Comparison of ENCODE assay signal across 12 cellular contexts in the genomic region with DNA sequence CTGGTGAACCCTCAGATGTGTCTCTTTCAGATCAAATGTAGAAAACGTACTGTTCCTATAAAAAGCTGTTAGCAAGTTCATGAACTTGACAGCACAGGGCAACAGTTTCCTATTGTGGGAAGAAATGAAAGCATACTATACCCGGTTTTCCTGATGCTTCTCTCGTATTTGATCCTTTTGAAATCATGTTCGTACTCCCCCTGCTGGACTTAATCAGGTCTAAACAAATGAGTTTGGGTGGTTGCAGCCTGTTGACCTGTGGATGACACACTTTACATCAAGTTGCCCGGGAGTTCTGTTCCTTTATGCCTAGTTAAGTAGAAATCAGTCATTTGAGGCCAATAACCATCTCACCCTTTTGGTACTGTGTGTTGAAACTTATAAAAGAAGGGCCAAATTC.
A peak's percentile ranks its signal among the peaks of the same experiment; 100 is the strongest.
DNase-seq lines count a peak whose midpoint lies in the region; ATAC-seq, FAIRE-seq and TF ChIP-seq lines count a peak whose summit lies in the region.
"Had no signal": no experiment of that assay in that cellular context is flagged by ENCODE, and none has a peak within 500 bp of the region (broad histone marks: within the 10 kb centered on the region; RNA-seq: fewer than 3 reads in every experiment).

No MANE protein-coding gene starts in this region.

- ATAC-seq in K562: no peak
- ATAC-seq: stimulated activated naive B cell treated with anti-CD40 and anti-IgM and Interleukin-4, amounts not matched to agents 10 μg/mL and 1 μg/mL and 100 μg/mL, for 72 hours had no signal

- no peak overlapping the region for H2AFZ ChIP-seq in K562 (ENCODE audit: low read depth, low read length)
- H2AFZ ChIP-seq: parathyroid adenoma had no signal

- no peak overlapping the region for H3K27ac Mint-ChIP-seq in progenitor cell of endocrine pancreas
- no peak overlapping the region for H3K27ac Mint-ChIP-seq in activated T-helper 2 cell treated with anti-CD3 and anti-CD28 coated beads, Interferon-gamma antibody, Interleukin-2, Interleukin-4, amounts not matched to agents 10 μg/mL and 5 μg/mL and 100 μg/mL, durations not matched to agents 14 hours and 24 hours and 36 hours
- H3K27ac Mint-ChIP-seq: stimulated activated naive B cell treated with anti-CD40 and anti-IgM and Interleukin-4, amounts not matched to agents 10 μg/mL and 1 μg/mL and 100 μg/mL, for 72 hours had no signal

- in situ Hi-C loops in K562 (cut with MboI): no loop called here

- H3K9ac ChIP-seq in K562 (ENCODE audit: insufficient read depth in 1 of 2, low read depth in 2 of 2, low read length in 2 of 2): no peak overlapping the region
- H3K9ac ChIP-seq: BLaER1, parathyroid adenoma had no signal

- H3K4me3 ChIP-seq in K562 (no peak overlapping the region), uterus (no peak overlapping the region)
- H3K4me3 ChIP-seq: BLaER1 had no signal

- H3K27me3 ChIP-seq in K562 (ENCODE audit: control insufficient read depth in 2 of 2, insufficient read depth in 2 of 2, low read length in 2 of 2) (no peaks in the 10 kb centered on the region), uterus (no peaks in the 10 kb centered on the region)
- H3K27me3 ChIP-seq: BLaER1 had no signal

- H3K4me1 ChIP-seq in K562 (replicated peaks in 1 of 2; ENCODE audit: control insufficient read depth in 2 of 2, insufficient read depth in 2 of 2, low read length in 2 of 2) (no peaks in the 10 kb centered on the region), uterus (no peaks in the 10 kb centered on the region)
- H3K4me1 ChIP-seq: BLaER1, parathyroid adenoma had no signal

- H3K9me3 Mint-ChIP-seq in progenitor cell of endocrine pancreas (ENCODE audit: low read depth): no peaks in the 10 kb centered on the region
- H3K9me3 Mint-ChIP-seq in activated T-helper 2 cell treated with anti-CD3 and anti-CD28 coated beads, Interferon-gamma antibody, Interleukin-2, Interleukin-4, amounts not matched to agents 10 μg/mL and 5 μg/mL and 100 μg/mL, durations not matched to agents 14 hours and 24 hours and 36 hours: peaks cover 4% of the 10 kb centered on the region
- H3K9me3 Mint-ChIP-seq: stimulated activated naive B cell treated with anti-CD40 and anti-IgM and Interleukin-4, amounts not matched to agents 10 μg/mL and 1 μg/mL and 100 μg/mL, for 72 hours had no signal

- H3K79me2 ChIP-seq in K562 (ENCODE audit: control insufficient read depth, insufficient read depth, low read length): no peaks in the 10 kb centered on the region
- H3K79me2 ChIP-seq: parathyroid adenoma had no signal

- H3K27ac ChIP-seq in K562 (ENCODE audit: extremely low read depth, low read depth, low read length) (no peak overlapping the region), uterus (no peak overlapping the region)
- H3K27ac ChIP-seq: BLaER1, parathyroid adenoma had no signal

- CTCF ChIA-PET in K562 (lab: Yijun Ruan, JAX; ENCODE audit: low intra/inter-chr PET ratio): no interaction called here

- no peak for TF ChIP-seq CTCF in K562 (IDR thresholded peaks at IDR 0.05 in 2 of 3, conservative IDR thresholded peaks at IDR 0.05 in 1 of 3; ENCODE audit: insufficient read depth in 2 of 3, low read depth in 1 of 3, low read length in 3 of 3)
- peak; percentile 40 for TF ChIP-seq CTCF in progenitor cell of endocrine pancreas (IDR thresholded peaks at IDR 0.05; ENCODE audit: unreplicated experiment)
- no peak for TF ChIP-seq CTCF in uterus (IDR thresholded peaks at IDR 0.05)

- no peaks in the 10 kb centered on the region for H3K27me3 Mint-ChIP-seq in progenitor cell of endocrine pancreas
- H3K27me3 Mint-ChIP-seq in activated T-helper 2 cell treated with anti-CD3 and anti-CD28 coated beads, Interferon-gamma antibody, Interleukin-2, Interleukin-4, amounts not matched to agents 10 μg/mL and 5 μg/mL and 100 μg/mL, durations not matched to agents 14 hours and 24 hours and 36 hours (ENCODE audit: low read depth): no peaks in the 10 kb centered on the region
- H3K27me3 Mint-ChIP-seq: stimulated activated naive B cell treated with anti-CD40 and anti-IgM and Interleukin-4, amounts not matched to agents 10 μg/mL and 1 μg/mL and 100 μg/mL, for 72 hours had no signal

- no peak for TF ChIP-seq POLR2A in K562 (conservative IDR thresholded peaks at IDR 0.05)
- no peak for TF ChIP-seq POLR2A in uterus (IDR thresholded peaks at IDR 0.05)

- H3K36me3 Mint-ChIP-seq in progenitor cell of endocrine pancreas (ENCODE audit: insufficient read depth): no peaks in the 10 kb centered on the region
- H3K36me3 Mint-ChIP-seq in activated T-helper 2 cell treated with anti-CD3 and anti-CD28 coated beads, Interferon-gamma antibody, Interleukin-2, Interleukin-4, amounts not matched to agents 10 μg/mL and 5 μg/mL and 100 μg/mL, durations not matched to agents 14 hours and 24 hours and 36 hours (ENCODE audit: low read depth): no peaks in the 10 kb centered on the region
- H3K36me3 Mint-ChIP-seq: stimulated activated naive B cell treated with anti-CD40 and anti-IgM and Interleukin-4, amounts not matched to agents 10 μg/mL and 1 μg/mL and 100 μg/mL, for 72 hours had no signal

- TF ChIP-seq RAD21 in K562 (CRISPR knock-in tag; conservative IDR thresholded peaks at IDR 0.05 in 1 of 2, IDR thresholded peaks at IDR 0.05 in 1 of 2): no peak

- intact Hi-C loops in K562 (cut with micrococcal nuclease): no loop called here
- intact Hi-C loops in uterus (cut with DNase I; ENCODE audit: low total_unique reads): no loop called here
- intact Hi-C loops in activated T-helper 2 cell treated with anti-CD3 and anti-CD28 coated beads, Interferon-gamma antibody, Interleukin-2, Interleukin-4, amounts not matched to agents 10 μg/mL and 5 μg/mL and 100 μg/mL, durations not matched to agents 14 hours and 24 hours and 36 hours (cut with micrococcal nuclease): no loop called here

- DNase-seq in NCI-H526 (lab: John Stamatoyannopoulos, UW): peak; percentile 5 to 25
- no peak for DNase-seq in NCI-H526 treated with DMSO at 0.1 percent for 48 hours (lab: John Stamatoyannopoulos, UW)
- peak; percentile 78 for DNase-seq in MV-4-11 (lab: John Stamatoyannopoulos, UW)
- DNase-seq in K562 (ENCODE audit: extremely low read depth in 1 of 4, low spot score in 3 of 4): peak in 3 of 4 experiments; percentile 0 to 7 (median 5)
- no peak for DNase-seq in progenitor cell of endocrine pancreas (ENCODE audit: low spot score, unreplicated experiment)
- no peak for DNase-seq in uterus
- DNase-seq in activated T-helper 2 cell treated with anti-CD3 and anti-CD28 coated beads, Interferon-gamma antibody, Interleukin-2, Interleukin-4, amounts not matched to agents 10 μg/mL and 5 μg/mL and 100 μg/mL, durations not matched to agents 14 hours and 24 hours and 36 hours (ENCODE audit: low spot score): no peak
- no peak for DNase-seq in AG08396 (ENCODE audit: low spot score)
- DNase-seq: activated CD8-positive, alpha-beta memory T cell treated with anti-CD3 and anti-CD28 coated beads, Interleukin-2, amount 50 U/mL, for 48 hours; stimulated activated naive B cell treated with anti-CD40 and anti-IgM and Interleukin-4, amounts not matched to agents 10 μg/mL and 1 μg/mL and 100 μg/mL, for 72 hours had no signal

- no peak for FAIRE-seq in K562 (lab: Jason Lieb, UNC)

- H3K36me3 ChIP-seq in K562 (ENCODE audit: control insufficient read depth, insufficient read depth, low read length): no peaks in the 10 kb centered on the region
- H3K36me3 ChIP-seq in uterus: no peaks in the 10 kb centered on the region
- H3K36me3 ChIP-seq: BLaER1 had no signal

- no peaks in the 10 kb centered on the region for H3K9me1 ChIP-seq in K562 (ENCODE audit: control insufficient read depth, insufficient read depth, low read length)

- H3K4me2 ChIP-seq in K562 (ENCODE audit: insufficient read depth, low read length): no peak overlapping the region
- H3K4me2 ChIP-seq: BLaER1 had no signal

- no peaks in the 10 kb centered on the region for H4K20me1 ChIP-seq in K562 (replicated peaks; ENCODE audit: control insufficient read depth, insufficient read depth, low read length)
- H4K20me1 ChIP-seq: BLaER1 had no signal

- H3K9me3 ChIP-seq in K562 (replicated peaks; ENCODE audit: control insufficient read depth, insufficient read depth, low read depth, low read length) (peaks cover 3% of the 10 kb centered on the region; the same call in 1 of the 2 replicates), uterus (no peaks in the 10 kb centered on the region)
- H3K9me3 ChIP-seq: BLaER1 had no signal

- no TSS peak for BruUV-seq in K562 (replicated peaks; lab: Mats Ljungman, UMichigan)

- POLR2A ChIA-PET in K562 (lab: Yijun Ruan, JAX): no interaction called here

- no peak overlapping the region for H3K4me3 Mint-ChIP-seq in progenitor cell of endocrine pancreas (ENCODE audit: low read depth)
- H3K4me3 Mint-ChIP-seq in activated T-helper 2 cell treated with anti-CD3 and anti-CD28 coated beads, Interferon-gamma antibody, Interleukin-2, Interleukin-4, amounts not matched to agents 10 μg/mL and 5 μg/mL and 100 μg/mL, durations not matched to agents 14 hours and 24 hours and 36 hours (ENCODE audit: low read depth): no peak overlapping the region
- H3K4me3 Mint-ChIP-seq: stimulated activated naive B cell treated with anti-CD40 and anti-IgM and Interleukin-4, amounts not matched to agents 10 μg/mL and 1 μg/mL and 100 μg/mL, for 72 hours had no signal

- 0% methylated on average over 5 of the region's 5 CpGs for WGBS in K562 (ENCODE audit: insufficient coverage, low coverage, missing lambda C conversion rate)

- peaks cover 8% of the 10 kb centered on the region for H3K4me1 Mint-ChIP-seq in progenitor cell of endocrine pancreas (ENCODE audit: low read depth)
- H3K4me1 Mint-ChIP-seq in activated T-helper 2 cell treated with anti-CD3 and anti-CD28 coated beads, Interferon-gamma antibody, Interleukin-2, Interleukin-4, amounts not matched to agents 10 μg/mL and 5 μg/mL and 100 μg/mL, durations not matched to agents 14 hours and 24 hours and 36 hours (ENCODE audit: low read depth): no peaks in the 10 kb centered on the region
- H3K4me1 Mint-ChIP-seq: stimulated activated naive B cell treated with anti-CD40 and anti-IgM and Interleukin-4, amounts not matched to agents 10 μg/mL and 1 μg/mL and 100 μg/mL, for 72 hours had no signal

- TF ChIP-seq EP300 in K562 (IDR thresholded peaks at IDR 0.05; ENCODE audit: low read length): no peak

TF ChIP-seq in K562, 482 proteins besides CTCF, POLR2A, EP300 and RAD21:
- TF ChIP-seq HBP1 (CRISPR knock-in tag; IDR thresholded peaks at IDR 0.05): no peak

Comparison
In these comparisons a context has a peak if more than half of its experiments do, and no peak if none do; other contexts are left out.
1. DNase-seq: peak in NCI-H526 (2 of 2), MV-4-11 (single experiment) and K562 (3 of 4); none in NCI-H526 treated with DMSO at 0.1 percent for 48 hours (single experiment), progenitor cell of endocrine pancreas (single experiment), uterus (0 of 2), activated T-helper 2 cell treated with anti-CD3 and anti-CD28 coated beads, Interferon-gamma antibody, Interleukin-2, Interleukin-4, amounts not matched to agents 10 μg/mL and 5 μg/mL and 100 μg/mL, durations not matched to agents 14 hours and 24 hours and 36 hours (single experiment) and AG08396 (single experiment).